Comparison of ENCODE assay signal across 28 cellular contexts in genomic region chr3:7207928-7208327, GRCh38.
"Had no signal": no experiment of that assay in that cellular context is flagged by ENCODE, and none has a peak within 500 bp of the region (broad histone marks: within the 10 kb centered on the region; RNA-seq: fewer than 3 reads in every experiment).

No MANE protein-coding gene starts in this region.

- H3K4me1 ChIP-seq: colonic mucosa, esophagus squamous epithelium, foreskin keratinocyte, gastrocnemius medialis, heart left ventricle, heart right ventricle had no signal

- H3K36me3 ChIP-seq: colonic mucosa, esophagus muscularis mucosa, esophagus squamous epithelium, gastrocnemius medialis, gastroesophageal sphincter, heart left ventricle, heart right ventricle had no signal

- H3K27ac ChIP-seq: colonic mucosa, coronary artery, epithelial cell of prostate, esophagus muscularis mucosa, esophagus squamous epithelium, foreskin keratinocyte, gastrocnemius medialis, gastroesophageal sphincter, heart left ventricle, heart right ventricle had no signal

- H3K9me3 ChIP-seq: colonic mucosa, esophagus muscularis mucosa, esophagus squamous epithelium, gastrocnemius medialis, gastroesophageal sphincter, heart right ventricle had no signal

- ATAC-seq: effector memory CD8-positive, alpha-beta T cell; esophagus mucosa; foreskin keratinocyte; gastrocnemius medialis; gastroesophageal sphincter; heart left ventricle; heart right ventricle had no signal

- H3K4me3 ChIP-seq: colonic mucosa, coronary artery, esophagus muscularis mucosa, esophagus squamous epithelium, gastrocnemius medialis, gastroesophageal sphincter, heart left ventricle, heart right ventricle had no signal

- H3K27me3 ChIP-seq: colonic mucosa, dorsolateral prefrontal cortex, esophagus muscularis mucosa, esophagus squamous epithelium, foreskin keratinocyte, gastrocnemius medialis, gastroesophageal sphincter, heart left ventricle, heart right ventricle had no signal

- DNase-seq: colonic mucosa; cortex of kidney; dermis blood vessel endothelial cell; dorsolateral prefrontal cortex; effector CD4-positive, alpha-beta T cell; effector CD8-positive, alpha-beta T cell; effector memory CD4-positive, alpha-beta T cell; effector memory CD8-positive, alpha-beta T cell; endodermal cell; erythroblast; esophagus squamous epithelium; foreskin fibroblast; foreskin keratinocyte; foreskin melanocyte; gastrocnemius medialis; glutamatergic neuron; head of caudate nucleus; heart left ventricle; heart right ventricle had no signal

- FAIRE-seq: colon, endometrium, endothelial cell of umbilical vein, frontal cortex had no signal
